In genomic region chr14:101584049-101584859, GRCh38 we compare ENCODE assay signal across 14 cellular contexts. TPM values are rescaled to one million over a fixed set of nuclear protein-coding genes. Genes with fewer than 3 reads are reported as not detected.
DNase-seq lines count a peak whose midpoint lies in the region; ATAC-seq and TF ChIP-seq lines count a peak whose summit lies in the region.
"Had no signal": no experiment of that assay in that cellular context is flagged by ENCODE, and none has a peak within 500 bp of the region (broad histone marks: within the 10 kb centered on the region; RNA-seq: fewer than 3 reads in every experiment).

No MANE protein-coding gene starts in this region.

- POLR2A ChIA-PET in PC-9 (lab: Charles Lee; ENCODE audit: unreplicated experiment), result no interaction called here

- H3K27ac ChIP-seq in heart right ventricle, result no peak overlapping the region
- no peak overlapping the region for H3K27ac ChIP-seq in tibial artery
- H3K27ac ChIP-seq in PC-9, result no peak overlapping the region
- H3K27ac ChIP-seq: BLaER1, dorsolateral prefrontal cortex had no signal

- no peaks in the 10 kb centered on the region for H3K36me3 ChIP-seq in heart right ventricle
- H3K36me3 ChIP-seq in tibial artery, result no peaks in the 10 kb centered on the region
- H3K36me3 ChIP-seq in PC-9 (ENCODE audit: low read depth), result no peaks in the 10 kb centered on the region
- H3K36me3 ChIP-seq: BLaER1 had no signal

- no peak overlapping the region for H3K4me3 ChIP-seq in heart right ventricle
- peak overlapping the region; percentile 1 to 3 for H3K4me3 ChIP-seq in tibial artery
- no peak overlapping the region for H3K4me3 ChIP-seq in PC-9
- H3K4me3 ChIP-seq: BLaER1 had no signal

- H3K9me3 ChIP-seq in heart right ventricle, result no peaks in the 10 kb centered on the region
- no peaks in the 10 kb centered on the region for H3K9me3 ChIP-seq in tibial artery
- no peaks in the 10 kb centered on the region for H3K9me3 ChIP-seq in PC-9 (ENCODE audit: insufficient read depth, low read depth)
- H3K9me3 ChIP-seq: BLaER1 had no signal

- H3K4me1 ChIP-seq in heart right ventricle, result no peaks in the 10 kb centered on the region
- H3K4me1 ChIP-seq in tibial artery, result peaks cover 0 to 8% (median 0%) of the 10 kb centered on the region in 4 donors
- no peaks in the 10 kb centered on the region for H3K4me1 ChIP-seq in PC-9 (replicated peaks; ENCODE audit: insufficient read depth)

- H3K9me2 ChIP-seq in PC-9 (ENCODE audit: insufficient read depth), result no peaks in the 10 kb centered on the region

- H3K27ac Mint-ChIP-seq in activated naive CD8-positive, alpha-beta T cell treated with anti-CD3 and anti-CD28 coated beads, Interleukin-2, amount 50 U/mL, for 24 hours, result no peak overlapping the region
- H3K27ac Mint-ChIP-seq: T-cell had no signal

- H3K9me3 Mint-ChIP-seq in activated naive CD8-positive, alpha-beta T cell treated with anti-CD3 and anti-CD28 coated beads, Interleukin-2, amount 50 U/mL, for 24 hours, result no peaks in the 10 kb centered on the region
- H3K9me3 Mint-ChIP-seq: T-cell had no signal

- no TSS peak for BruUV-seq in PC-9 (replicated peaks; lab: Mats Ljungman, UMichigan)

- H3K79me2 ChIP-seq in PC-9 (ENCODE audit: low read depth), result no peaks in the 10 kb centered on the region

- ATAC-seq in SK-N-SH treated with all-trans-retinoic acid at 6 μM for 48 hours (peak; percentile 79), heart right ventricle (peak in 5 of 8 donors; percentile 13 to 68 (median 39))
- no peak for ATAC-seq in activated naive CD8-positive, alpha-beta T cell treated with anti-CD3 and anti-CD28 coated beads, Interleukin-2, amount 50 U/mL, for 24 hours

- H3K27me3 ChIP-seq in heart right ventricle (peaks cover 0 to 24% (median 8%) of the 10 kb centered on the region in 7 donors), tibial artery (peaks cover 0 to 65% of the 10 kb centered on the region in 2 donors), PC-9 (ENCODE audit: insufficient read depth, low read depth) (peaks cover 39% of the 10 kb centered on the region)
- H3K27me3 ChIP-seq: BLaER1 had no signal

- TF ChIP-seq CTCF in heart right ventricle (IDR thresholded peaks at IDR 0.05) (no peak), tibial artery (IDR thresholded peaks at IDR 0.05) (no peak), PC-9 (conservative IDR thresholded peaks at IDR 0.05) (no peak)

- H3K36me3 Mint-ChIP-seq in activated naive CD8-positive, alpha-beta T cell treated with anti-CD3 and anti-CD28 coated beads, Interleukin-2, amount 50 U/mL, for 24 hours (ENCODE audit: low read depth), result no peaks in the 10 kb centered on the region
- H3K36me3 Mint-ChIP-seq: T-cell had no signal

- 78 to 83% methylated on average over 55 of the region's 55 CpGs for WGBS in heart right ventricle, 2 donors

- intact Hi-C loops in heart right ventricle (cut with DNase I), result no loop called here
- intact Hi-C loops in tibial artery (cut with DNase I; ENCODE audit: low total_unique reads), result no loop called here
- intact Hi-C loops in PC-9 (cut with micrococcal nuclease; ENCODE audit: unreplicated experiment), result no loop called here

- DNase-seq in activated effector memory CD4-positive, alpha-beta T cell treated with anti-CD3 and anti-CD28 coated beads, Interleukin-2, amount 50 U/mL, for 16 hours, result peak; percentile 62
- DNase-seq in activated effector memory CD4-positive, alpha-beta T cell treated with Interleukin-2 at 50 U/mL for 16 hours, result no peak
- peak in 1 of 2 donors; percentile 35 for DNase-seq in heart right ventricle
- DNase-seq in tibial artery, result peak in 1 of 2 donors; percentile 70
- DNase-seq in KG1 (lab: John Stamatoyannopoulos, UW), result no peak
- DNase-seq in activated naive CD8-positive, alpha-beta T cell treated with anti-CD3 and anti-CD28 coated beads, Interleukin-2, amount 50 U/mL, for 24 hours, result no peak
- no peak for DNase-seq in PC-9
- DNase-seq: activated T-cell treated with anti-CD3 and anti-CD28 coated beads for 4 hours, NCI-H2081 treated with DMSO at 0.1 percent for 48 hours had no signal

- no peaks in the 10 kb centered on the region for H4K20me1 ChIP-seq in PC-9 (ENCODE audit: insufficient read depth)
- H4K20me1 ChIP-seq: BLaER1 had no signal

- CTCF ChIA-PET in PC-9 (lab: Charles Lee), result interaction anchor here (0.7 kb wide), 1 partner anchor 937 kb away, joined by 3 read pairs; no protein-coding TSS in a partner anchor

- no peaks in the 10 kb centered on the region for H3K4me1 Mint-ChIP-seq in activated naive CD8-positive, alpha-beta T cell treated with anti-CD3 and anti-CD28 coated beads, Interleukin-2, amount 50 U/mL, for 24 hours
- H3K4me1 Mint-ChIP-seq: T-cell had no signal

- no peaks in the 10 kb centered on the region for H3F3A ChIP-seq in PC-9 (ENCODE audit: insufficient read depth, low read depth)

- no peak overlapping the region for H3K4me2 ChIP-seq in PC-9

- H3K4me3 Mint-ChIP-seq in activated naive CD8-positive, alpha-beta T cell treated with anti-CD3 and anti-CD28 coated beads, Interleukin-2, amount 50 U/mL, for 24 hours, result no peak overlapping the region

- peaks cover 7% of the 10 kb centered on the region for H3K27me3 Mint-ChIP-seq in activated naive CD8-positive, alpha-beta T cell treated with anti-CD3 and anti-CD28 coated beads, Interleukin-2, amount 50 U/mL, for 24 hours
- H3K27me3 Mint-ChIP-seq: T-cell had no signal

- H2AFZ ChIP-seq in PC-9, result no peak overlapping the region

TF ChIP-seq in SK-N-SH treated with all-trans-retinoic acid at 6 μM for 48 hours, 23 proteins besides CTCF, POLR2A, EP300 and RAD21 (continues in another document):
- no peak for TF ChIP-seq CSDC2 (CRISPR knock-in tag; IDR thresholded peaks at IDR 0.05)
- TF ChIP-seq CREB5 (CRISPR knock-in tag; IDR thresholded peaks at IDR 0.05; ENCODE audit: low read depth), result no peak
- no peak for TF ChIP-seq ZNF8 (CRISPR knock-in tag; IDR thresholded peaks at IDR 0.05)
- no peak for TF ChIP-seq TOX (CRISPR knock-in tag; IDR thresholded peaks at IDR 0.05; ENCODE audit: borderline replicate concordance)
- TF ChIP-seq ARNTL (CRISPR knock-in tag; IDR thresholded peaks at IDR 0.05; ENCODE audit: borderline replicate concordance, low read depth), result no peak
- no peak for TF ChIP-seq SNAI2 (CRISPR knock-in tag; IDR thresholded peaks at IDR 0.05)
- no peak for TF ChIP-seq BACH2 (CRISPR knock-in tag; IDR thresholded peaks at IDR 0.05; ENCODE audit: borderline replicate concordance)
- peak; percentile 36; the same call in 1 of the 2 replicates for TF ChIP-seq ISL1 (CRISPR knock-in tag; IDR thresholded peaks at IDR 0.05)
- TF ChIP-seq CSRNP3 (CRISPR knock-in tag; IDR thresholded peaks at IDR 0.05), result 0 out of 2 replicates have a peak, but pooled peaks have one; percentile 19
- TF ChIP-seq ZFP3 (CRISPR knock-in tag; IDR thresholded peaks at IDR 0.05), result peak; percentile 99
- no peak for TF ChIP-seq ZFP30 (CRISPR knock-in tag; IDR thresholded peaks at IDR 0.05)
- no peak for TF ChIP-seq ESRRG (CRISPR knock-in tag; IDR thresholded peaks at IDR 0.05)
- peak; percentile 92 for TF ChIP-seq TCF4 (CRISPR knock-in tag; IDR thresholded peaks at IDR 0.05; ENCODE audit: borderline replicate concordance)
- no peak for TF ChIP-seq OSR1 (CRISPR knock-in tag; IDR thresholded peaks at IDR 0.05)
- TF ChIP-seq, protein P1, sequence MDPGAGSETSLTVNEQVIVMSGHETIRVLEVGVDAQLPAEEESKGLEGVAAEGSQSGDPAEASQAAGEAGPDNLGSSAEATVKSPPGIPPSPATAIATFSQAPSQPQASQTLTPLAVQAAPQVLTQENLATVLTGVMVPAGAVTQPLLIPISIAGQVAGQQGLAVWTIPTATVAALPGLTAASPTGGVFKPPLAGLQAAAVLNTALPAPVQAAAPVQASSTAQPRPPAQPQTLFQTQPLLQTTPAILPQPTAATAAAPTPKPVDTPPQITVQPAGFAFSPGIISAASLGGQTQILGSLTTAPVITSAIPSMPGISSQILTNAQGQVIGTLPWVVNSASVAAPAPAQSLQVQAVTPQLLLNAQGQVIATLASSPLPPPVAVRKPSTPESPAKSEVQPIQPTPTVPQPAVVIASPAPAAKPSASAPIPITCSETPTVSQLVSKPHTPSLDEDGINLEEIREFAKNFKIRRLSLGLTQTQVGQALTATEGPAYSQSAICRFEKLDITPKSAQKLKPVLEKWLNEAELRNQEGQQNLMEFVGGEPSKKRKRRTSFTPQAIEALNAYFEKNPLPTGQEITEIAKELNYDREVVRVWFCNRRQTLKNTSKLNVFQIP (CRISPR knock-in tag; IDR thresholded peaks at IDR 0.05; ENCODE audit: borderline replicate concordance, low read depth), result no peak

RNA-seq across cellular contexts. Expression of gene DIO3, which starts 23.0 kb away (rescaled TPM):
- total RNA-seq in heart right ventricle, result under 1 TPM in 2 of 10 donors, not detected in 8; 0.21 to 0.33 TPM
- polyA plus RNA-seq in heart right ventricle, result under 1 TPM; 0.15 to 0.28 TPM
- 0.26 TPM in 1 of 2 replicates, not detected in the other for total RNA-seq in PC-9 (2021)
- total RNA-seq: renal cortical epithelial cell, T-cell had no signal

Comparison
In these comparisons a context has a peak if more than half of its experiments do, and no peak if none do; other contexts are left out.
1. H3K4me3 ChIP-seq: peak in tibial artery (2 of 2); none in heart right ventricle (0 of 10) and PC-9 (single experiment).